ENCODE assay signal across 24 cellular contexts in the genomic region with DNA sequence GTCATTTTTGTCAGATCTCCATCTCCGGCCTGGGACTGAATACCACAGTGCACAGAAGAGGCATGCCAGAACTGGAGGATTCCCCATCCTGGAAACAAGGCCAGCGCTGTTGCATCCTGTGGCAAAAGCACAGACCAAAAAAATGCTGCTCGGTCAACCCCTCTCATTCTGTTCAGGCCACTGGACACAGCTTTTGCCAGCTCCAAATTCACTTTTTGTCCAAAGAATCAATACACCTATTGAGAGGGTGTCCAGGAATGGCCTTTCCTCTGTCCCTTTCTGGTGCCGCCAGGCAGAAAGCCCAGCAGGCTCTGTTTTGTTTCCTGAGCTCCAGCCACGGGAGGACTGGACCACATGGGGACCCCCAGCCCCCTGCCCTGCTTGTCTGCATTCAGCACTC.
DNase-seq lines count a peak whose midpoint lies in the region; ATAC-seq and TF ChIP-seq lines count a peak whose summit lies in the region.
"Had no signal": no experiment of that assay in that cellular context is flagged by ENCODE, and none has a peak within 500 bp of the region (broad histone marks: within the 10 kb centered on the region; RNA-seq: fewer than 3 reads in every experiment).

No MANE protein-coding gene starts in this region.

- no peaks in the 10 kb centered on the region for H3K36me3 Mint-ChIP-seq in MCF 10A (ENCODE audit: insufficient read depth, unreplicated experiment)
- no peaks in the 10 kb centered on the region for H3K36me3 Mint-ChIP-seq in neural crest cell (ENCODE audit: low read depth)
- H3K36me3 Mint-ChIP-seq: CD8-positive, alpha-beta T cell had no signal

- H3K27me3 Mint-ChIP-seq in MCF 10A (ENCODE audit: insufficient read depth, unreplicated experiment) (peaks cover 26% of the 10 kb centered on the region), neural crest cell (ENCODE audit: low read depth) (peaks cover 11% of the 10 kb centered on the region)
- peaks cover 40% of the 10 kb centered on the region for H3K27me3 Mint-ChIP-seq in stimulated activated naive CD8-positive, alpha-beta T cell treated with anti-CD3 and anti-CD28 coated beads, Interleukin-15, amount 100 ng/mL, for 72 hours

- in situ Hi-C loops in GM23248 (cut with MboI), result no loop called here

- H3K9me3 Mint-ChIP-seq in MCF 10A (ENCODE audit: unreplicated experiment) (no peaks in the 10 kb centered on the region), neural crest cell (peaks cover 3% of the 10 kb centered on the region)
- H3K9me3 Mint-ChIP-seq in stimulated activated naive CD8-positive, alpha-beta T cell treated with anti-CD3 and anti-CD28 coated beads, Interleukin-15, amount 100 ng/mL, for 72 hours, result no peaks in the 10 kb centered on the region
- H3K9me3 Mint-ChIP-seq: CD8-positive, alpha-beta T cell had no signal

- TF ChIP-seq POLR2A in breast epithelium (IDR thresholded peaks at IDR 0.05), result no peak

- BruUV-seq in MCF 10A (replicated peaks; lab: Mats Ljungman, UMichigan), result no TSS peak

- H3K27ac Mint-ChIP-seq in MCF 10A (ENCODE audit: low read depth, unreplicated experiment) (no peak overlapping the region), neural crest cell (ENCODE audit: unreplicated experiment) (peak overlapping the region; percentile 44)
- H3K27ac Mint-ChIP-seq in stimulated activated naive CD8-positive, alpha-beta T cell treated with anti-CD3 and anti-CD28 coated beads, Interleukin-15, amount 100 ng/mL, for 72 hours, result no peak overlapping the region
- H3K27ac Mint-ChIP-seq: CD8-positive, alpha-beta T cell had no signal

- H3F3A ChIP-seq in GM23248 (ENCODE audit: insufficient read depth), result no peaks in the 10 kb centered on the region

- H3K79me2 ChIP-seq in GM23248 (ENCODE audit: insufficient read depth), result no peaks in the 10 kb centered on the region

- intact Hi-C loops in breast epithelium (cut with DNase I; ENCODE audit: low total_unique reads), result no loop called here
- intact Hi-C loops in MCF 10A (cut with micrococcal nuclease), result no loop called here

- no peak overlapping the region for H2AFZ ChIP-seq in GM23248

- H3K4me2 ChIP-seq in GM23248 (ENCODE audit: unreplicated experiment), result no peak overlapping the region
- H3K4me2 ChIP-seq: BLaER1 treated with 17β-estradiol and CSF1 and Interleukin-3, amounts not matched to agents 10 nM and 100 nM had no signal

- H4K20me1 ChIP-seq in GM23248 (ENCODE audit: insufficient read depth), result no peaks in the 10 kb centered on the region
- H4K20me1 ChIP-seq: BLaER1 treated with 17β-estradiol and CSF1 and Interleukin-3, amounts not matched to agents 10 nM and 100 nM had no signal

- H3K9ac ChIP-seq in GM23248, result no peak overlapping the region
- H3K9ac ChIP-seq: BLaER1 treated with 17β-estradiol and CSF1 and Interleukin-3, amounts not matched to agents 10 nM and 100 nM had no signal

- H3K4me3 Mint-ChIP-seq in MCF 10A (ENCODE audit: unreplicated experiment) (no peak overlapping the region), neural crest cell (no peak overlapping the region)
- H3K4me3 Mint-ChIP-seq in stimulated activated naive CD8-positive, alpha-beta T cell treated with anti-CD3 and anti-CD28 coated beads, Interleukin-15, amount 100 ng/mL, for 72 hours, result no peak overlapping the region
- H3K4me3 Mint-ChIP-seq: CD8-positive, alpha-beta T cell had no signal

- WGBS in GM23248 (ENCODE audit: low coverage in 1 of 2, low lambda C conversion rate in 2 of 2, missing lambda C conversion rate in 2 of 2), 2 experiments, result 43 to 45% methylated on average over 5 of the region's 5 CpGs

- POLR2A ChIA-PET in MCF 10A (lab: Yijun Ruan, JAX), result no interaction called here

- no peak for ATAC-seq in stimulated activated naive CD8-positive, alpha-beta T cell treated with anti-CD3 and anti-CD28 coated beads, Interleukin-15, amount 100 ng/mL, for 72 hours
- no peak for ATAC-seq in GM18870 (IDR thresholded peaks at IDR 0.05; ENCODE audit: unreplicated experiment)
- ATAC-seq: CD8-positive, alpha-beta T cell; HepG2; K562 had no signal

- H3K4me1 ChIP-seq in breast epithelium, result no peaks in the 10 kb centered on the region
- H3K4me1 ChIP-seq in GM23248 (ENCODE audit: insufficient read depth), result no peaks in the 10 kb centered on the region
- H3K4me1 ChIP-seq: Peyer's patch had no signal

- H3K4me1 Mint-ChIP-seq in MCF 10A (ENCODE audit: insufficient read depth, unreplicated experiment) (no peaks in the 10 kb centered on the region), neural crest cell (peaks cover 38% of the 10 kb centered on the region)
- H3K4me1 Mint-ChIP-seq in stimulated activated naive CD8-positive, alpha-beta T cell treated with anti-CD3 and anti-CD28 coated beads, Interleukin-15, amount 100 ng/mL, for 72 hours, result no peaks in the 10 kb centered on the region

- no peaks in the 10 kb centered on the region for H3K9me2 ChIP-seq in GM23248 (ENCODE audit: insufficient read depth)

- H3K9me3 ChIP-seq in breast epithelium (no peaks in the 10 kb centered on the region), GM23248 (ENCODE audit: low read depth) (no peaks in the 10 kb centered on the region)
- H3K9me3 ChIP-seq: BLaER1 treated with 17β-estradiol and CSF1 and Interleukin-3, amounts not matched to agents 10 nM and 100 nM; Peyer's patch had no signal

- peak overlapping the region in 1 of 2 donors; percentile 3 for H3K27ac ChIP-seq in breast epithelium
- no peak overlapping the region for H3K27ac ChIP-seq in GM23248
- H3K27ac ChIP-seq: 22Rv1; BLaER1 treated with 17β-estradiol and CSF1 and Interleukin-3, amounts not matched to agents 10 nM and 100 nM; HL-60; Peyer's patch had no signal

- TF ChIP-seq CTCF in breast epithelium (IDR thresholded peaks at IDR 0.05) (no peak), MCF 10A (IDR thresholded peaks at IDR 0.05; ENCODE audit: unreplicated experiment) (no peak), neural crest cell (conservative IDR thresholded peaks at IDR 0.05) (no peak)

- H3K4me3 ChIP-seq in breast epithelium (peak overlapping the region in 2 of 3 donors; percentile 23 to 35), GM23248 (no peak overlapping the region)
- H3K4me3 ChIP-seq: BLaER1 treated with 17β-estradiol and CSF1 and Interleukin-3, amounts not matched to agents 10 nM and 100 nM; K562; Peyer's patch had no signal

- H3K36me3 ChIP-seq in breast epithelium (no peaks in the 10 kb centered on the region), GM23248 (ENCODE audit: low read depth) (no peaks in the 10 kb centered on the region)
- H3K36me3 ChIP-seq: BLaER1 treated with 17β-estradiol and CSF1 and Interleukin-3, amounts not matched to agents 10 nM and 100 nM; Peyer's patch had no signal

- CTCF ChIA-PET in MCF 10A (lab: Yijun Ruan, JAX), result no interaction called here

- no peak for DNase-seq in breast epithelium (ENCODE audit: low spot score in 2 of 2)
- no peak for DNase-seq in MCF 10A (ENCODE audit: unreplicated experiment)
- peak; percentile 24 to 37 for DNase-seq in hippocampal formation (lab: John Stamatoyannopoulos, UW)
- DNase-seq in neural crest cell (ENCODE audit: low read depth, low spot score), result no peak
- DNase-seq in superior temporal gyrus (ENCODE audit: extremely low spot score), result peak; percentile 26
- DNase-seq in GM23248, result no peak
- DNase-seq in stimulated activated naive CD8-positive, alpha-beta T cell treated with anti-CD3 and anti-CD28 coated beads, Interleukin-15, amount 100 ng/mL, for 72 hours, result no peak
- DNase-seq: ACHN; CD8-positive, alpha-beta T cell; DND-41; H7; NCI-H1092; NCI-H1436 treated with DMSO at 0.1 percent for 48 hours; NCI-H2029; NCI-H226; NCI-H524; NCI-H82; Peyer's patch had no signal

- H3K27me3 ChIP-seq in breast epithelium, result no peaks in the 10 kb centered on the region
- no peaks in the 10 kb centered on the region for H3K27me3 ChIP-seq in GM23248 (replicated peaks; ENCODE audit: insufficient read depth)
- H3K27me3 ChIP-seq: BLaER1 treated with 17β-estradiol and CSF1 and Interleukin-3, amounts not matched to agents 10 nM and 100 nM; Peyer's patch had no signal

Comparison
In these comparisons a context has a peak if more than half of its experiments do, and no peak if none do; other contexts are left out.
1. DNase-seq: peak in hippocampal formation (2 of 2) and superior temporal gyrus (single experiment); none in breast epithelium (0 of 2), MCF 10A (single experiment), neural crest cell (single experiment), GM23248 (single experiment) and stimulated activated naive CD8-positive, alpha-beta T cell treated with anti-CD3 and anti-CD28 coated beads, Interleukin-15, amount 100 ng/mL, for 72 hours (0 of 2).